ENCODE assay signal across 12 cellular contexts in the genomic region with DNA sequence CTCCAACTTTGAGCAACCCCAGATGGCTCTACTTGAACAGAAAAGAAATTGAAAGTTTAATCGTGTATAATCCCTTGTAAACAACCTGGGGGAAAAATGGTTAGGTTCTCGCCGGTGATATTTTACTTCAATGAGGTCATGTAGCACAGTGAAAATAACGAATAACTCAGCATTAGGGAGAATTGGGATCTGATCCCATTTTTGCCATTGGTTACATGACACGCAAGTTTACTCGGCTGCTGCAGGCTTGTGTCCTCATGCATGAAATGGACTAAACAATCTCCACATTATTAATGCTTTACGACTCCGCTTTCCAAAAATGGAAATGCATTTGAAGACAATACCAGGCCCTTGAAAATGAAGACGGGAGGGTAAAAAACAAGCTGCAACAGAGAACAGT. TPM values are rescaled to one million over a fixed set of nuclear protein-coding genes. Genes with fewer than 3 reads are reported as not detected.
DNase-seq lines count a peak whose midpoint lies in the region; FAIRE-seq and TF ChIP-seq lines count a peak whose summit lies in the region.
"Had no signal": no experiment of that assay in that cellular context is flagged by ENCODE, and none has a peak within 500 bp of the region (broad histone marks: within the 10 kb centered on the region; RNA-seq: fewer than 3 reads in every experiment).

No MANE protein-coding gene starts in this region.

- peaks cover 9% of the 10 kb centered on the region for H3K4me1 ChIP-seq in rectal smooth muscle tissue (ENCODE audit: control insufficient read depth, insufficient read depth, low read length)

- DNase-seq in DMS79 (lab: John Stamatoyannopoulos, UW): peak; percentile 4
- DNase-seq in DMS79 treated with DMSO at 0.1 percent for 48 hours (lab: John Stamatoyannopoulos, UW): no peak
- peak; percentile 90 for DNase-seq in M059J (ENCODE audit: low read depth)
- DNase-seq in bronchial epithelial cell (ENCODE audit: low read depth): no peak
- DNase-seq in germinal center (ENCODE audit: low spot score): no peak
- no peak for DNase-seq in HT-29 (ENCODE audit: low spot score)
- no peak for DNase-seq in activated CD4-positive, alpha-beta T cell treated with anti-CD3 and anti-CD28 coated beads, Interleukin-2, amount 50 U/mL, for 4 hours
- DNase-seq: activated gamma-delta T cell treated with Interleukin-2 at 50 U/mL for 16 hours, IMR-90, NCI-H524 treated with DMSO at 0.1 percent for 48 hours had no signal

- H3K27ac ChIP-seq in rectal smooth muscle tissue (ENCODE audit: low read depth, low read length): peak overlapping the region; percentile 41

- H3K4me3 ChIP-seq in bronchial epithelial cell (ENCODE audit: low read depth, low read length) (no peak overlapping the region), rectal smooth muscle tissue (ENCODE audit: low read length) (no peak overlapping the region)

- H3K36me3 ChIP-seq in bronchial epithelial cell (ENCODE audit: control insufficient read depth, insufficient read depth, low read length) (no peaks in the 10 kb centered on the region), rectal smooth muscle tissue (ENCODE audit: control insufficient read depth, insufficient read depth, low read length) (no peaks in the 10 kb centered on the region)

- no peak overlapping the region for H3K9ac ChIP-seq in rectal smooth muscle tissue (ENCODE audit: low read length)

- peak; percentile 80 for FAIRE-seq in bronchial epithelial cell (lab: Jason Lieb, UNC)
- FAIRE-seq: A204.1 had no signal

- no peak for TF ChIP-seq CTCF in bronchial epithelial cell (IDR thresholded peaks at IDR 0.05; ENCODE audit: insufficient read depth, low read length, severe bottlenecking)

- H3K27me3 ChIP-seq in bronchial epithelial cell (ENCODE audit: control insufficient read depth, insufficient read depth, low read length): no peaks in the 10 kb centered on the region
- no peaks in the 10 kb centered on the region for H3K27me3 ChIP-seq in rectal smooth muscle tissue (ENCODE audit: control insufficient read depth, insufficient read depth, low read length)

RNA-seq across cellular contexts. Expression of a gene that starts 45.5 kb away (rescaled TPM):
- total RNA-seq in M059J (2014; rRNA removed; shearing (Covaris generic)): 7.1 and 12.7 TPM in 2 replicates
- total RNA-seq in bronchial epithelial cell: 1.1 and 5.0 TPM in 2 replicates
- total RNA-seq in HT-29 (2014; rRNA removed; shearing (Covaris generic)): 0.86 and 5.5 TPM in 2 replicates

Comparison
In these comparisons a context has a peak if more than half of its experiments do, and no peak if none do; other contexts are left out.
1. DNase-seq: peak in DMS79 (single experiment) and M059J (single experiment); none in DMS79 treated with DMSO at 0.1 percent for 48 hours (single experiment), bronchial epithelial cell (single experiment), germinal center (single experiment), HT-29 (single experiment) and activated CD4-positive, alpha-beta T cell treated with anti-CD3 and anti-CD28 coated beads, Interleukin-2, amount 50 U/mL, for 4 hours (0 of 2).